In the genomic region with DNA sequence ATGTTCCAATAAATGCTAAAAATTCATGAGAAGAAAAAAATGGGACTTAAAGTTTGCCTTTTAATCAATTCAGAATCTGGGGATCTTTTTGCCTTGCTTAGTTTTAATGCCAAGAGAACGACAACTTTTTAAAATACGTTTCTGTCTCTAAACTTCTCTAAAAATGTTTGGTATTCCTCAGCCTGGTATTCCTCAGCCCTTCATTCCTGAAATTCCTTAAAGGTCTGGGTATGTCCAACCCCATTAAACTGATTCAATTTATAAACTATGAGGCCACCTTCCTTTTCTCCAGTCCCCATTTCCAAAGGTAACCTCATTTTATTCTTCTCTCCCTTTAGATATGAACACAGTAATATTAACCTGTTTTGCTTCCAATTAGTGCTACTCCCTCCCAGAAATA, we compare ENCODE assay signal across 17 cellular contexts.
DNase-seq lines count a peak whose midpoint lies in the region; ATAC-seq and TF ChIP-seq lines count a peak whose summit lies in the region.
"Had no signal": no experiment of that assay in that cellular context is flagged by ENCODE, and none has a peak within 500 bp of the region (broad histone marks: within the 10 kb centered on the region; RNA-seq: fewer than 3 reads in every experiment).

No MANE protein-coding gene starts in this region.

- no peak overlapping the region for H3K4me3 Mint-ChIP-seq in nephron progenitor cell
- H3K4me3 Mint-ChIP-seq: activated CD4-positive, alpha-beta memory T cell treated with anti-CD3 and anti-CD28 coated beads for 36 hours; CD4-positive, CD25-positive, alpha-beta regulatory T cell had no signal

- H3K36me3 Mint-ChIP-seq in nephron progenitor cell (ENCODE audit: low read depth): peaks cover 53% of the 10 kb centered on the region

- no peak for TF ChIP-seq CTCF in nephron progenitor cell (IDR thresholded peaks at IDR 0.05)

- DNase-seq in EL (peak; percentile 69), NCI-H226 (peak; percentile 67), dedifferentiated amniotic fluid mesenchymal stem cell (ENCODE audit: extremely low spot score) (peak; percentile 33), nephron progenitor cell (no peak), anterior cingulate cortex (lab: John Stamatoyannopoulos, UW) (no peak), T-helper 2 cell (no peak)
- no peak for DNase-seq in central memory CD4-positive, alpha-beta T cell
- DNase-seq: activated CD4-positive, alpha-beta memory T cell treated with anti-CD3 and anti-CD28 coated beads for 36 hours; activated effector memory CD4-positive, alpha-beta T cell treated with anti-CD3 and anti-CD28 coated beads, Interleukin-2, amount 50 U/mL, for 16 hours; CD4-positive, CD25-positive, alpha-beta regulatory T cell; MM.1S; NCI-H774; psoas muscle; stimulated activated CD4-positive, alpha-beta T cell treated with anti-CD3 and anti-CD28 coated beads, Interleukin-1b, Interleukin-23, amount 100 ng/mL, for 48 hours; stimulated activated CD8-positive, alpha-beta memory T cell treated with anti-CD3 and anti-CD28 coated beads, Interleukin-4, amount 100 ng/mL, for 48 hours; transverse colon had no signal

- H3K27ac Mint-ChIP-seq in nephron progenitor cell: peak overlapping the region; percentile 66

- H3K9me3 Mint-ChIP-seq in nephron progenitor cell: no peaks in the 10 kb centered on the region
- H3K9me3 Mint-ChIP-seq: activated CD4-positive, alpha-beta memory T cell treated with anti-CD3 and anti-CD28 coated beads for 36 hours; CD4-positive, CD25-positive, alpha-beta regulatory T cell had no signal

- no peaks in the 10 kb centered on the region for H3K4me1 Mint-ChIP-seq in nephron progenitor cell

- no peak for ATAC-seq in GM21786 (IDR thresholded peaks at IDR 0.05; ENCODE audit: unreplicated experiment)
- ATAC-seq: psoas muscle had no signal

- no peaks in the 10 kb centered on the region for H3K27me3 Mint-ChIP-seq in nephron progenitor cell (ENCODE audit: low read depth, poor library complexity)
- H3K27me3 Mint-ChIP-seq: activated CD4-positive, alpha-beta memory T cell treated with anti-CD3 and anti-CD28 coated beads for 36 hours; CD4-positive, CD25-positive, alpha-beta regulatory T cell had no signal

Comparison
In these comparisons a context has a peak if more than half of its experiments do, and no peak if none do; other contexts are left out.
1. DNase-seq: peak in EL (single experiment), NCI-H226 (single experiment) and dedifferentiated amniotic fluid mesenchymal stem cell (single experiment); none in nephron progenitor cell (single experiment), anterior cingulate cortex (0 of 58), T-helper 2 cell (0 of 5) and central memory CD4-positive, alpha-beta T cell (single experiment).